In genomic region chr17:41684050-41684449, GRCh38 we compare ENCODE assay signal across 18 cellular contexts. TPM values are rescaled to one million over a fixed set of nuclear protein-coding genes. Genes with fewer than 3 reads are reported as not detected.
DNase-seq lines count a peak whose midpoint lies in the region; ATAC-seq lines count a peak whose summit lies in the region.
"Had no signal": no experiment of that assay in that cellular context is flagged by ENCODE, and none has a peak within 500 bp of the region (broad histone marks: within the 10 kb centered on the region; RNA-seq: fewer than 3 reads in every experiment).

No MANE protein-coding gene starts in this region.

- ATAC-seq in activated T-cell treated with anti-CD3 and anti-CD28 coated beads, Interleukin-2, amount 50 U/mL, for 72 hours (replicated peaks in 1 of 2) = no peak
- no peak for ATAC-seq in HG03095 (IDR thresholded peaks at IDR 0.05; ENCODE audit: unreplicated experiment)
- ATAC-seq in HG03196 (IDR thresholded peaks at IDR 0.05; ENCODE audit: unreplicated experiment) = no peak
- ATAC-seq: CD8-positive, alpha-beta T cell; GM23338; Panc1; Right ventricle myocardium inferior had no signal

- H3K4me3 Mint-ChIP-seq in activated T-cell treated with anti-CD3 and anti-CD28 coated beads, Interleukin-2, amount 50 U/mL, for 24 hours = no peak overlapping the region
- H3K4me3 Mint-ChIP-seq in activated T-cell treated with anti-CD3 and anti-CD28 coated beads, Interleukin-2, amount 50 U/mL, for 72 hours = no peak overlapping the region
- H3K4me3 Mint-ChIP-seq: CD8-positive, alpha-beta T cell; GM23338 had no signal

- peak overlapping the region; percentile 8 for H3K27ac Mint-ChIP-seq in activated T-cell treated with anti-CD3 and anti-CD28 coated beads, Interleukin-2, amount 50 U/mL, for 24 hours
- no peak overlapping the region for H3K27ac Mint-ChIP-seq in activated T-cell treated with anti-CD3 and anti-CD28 coated beads, Interleukin-2, amount 50 U/mL, for 72 hours
- H3K27ac Mint-ChIP-seq: CD8-positive, alpha-beta T cell; GM23338 had no signal

- H3K27me3 Mint-ChIP-seq in activated T-cell treated with anti-CD3 and anti-CD28 coated beads, Interleukin-2, amount 50 U/mL, for 24 hours = no peaks in the 10 kb centered on the region
- H3K27me3 Mint-ChIP-seq in activated T-cell treated with anti-CD3 and anti-CD28 coated beads, Interleukin-2, amount 50 U/mL, for 72 hours (ENCODE audit: low read depth) = no peaks in the 10 kb centered on the region

- H3K4me1 Mint-ChIP-seq in activated T-cell treated with anti-CD3 and anti-CD28 coated beads, Interleukin-2, amount 50 U/mL, for 24 hours (ENCODE audit: low read depth) = peaks cover 25% of the 10 kb centered on the region
- peaks cover 41% of the 10 kb centered on the region for H3K4me1 Mint-ChIP-seq in activated T-cell treated with anti-CD3 and anti-CD28 coated beads, Interleukin-2, amount 50 U/mL, for 72 hours (ENCODE audit: low read depth)

- no peaks in the 10 kb centered on the region for H3K9me3 Mint-ChIP-seq in activated T-cell treated with anti-CD3 and anti-CD28 coated beads, Interleukin-2, amount 50 U/mL, for 24 hours
- no peaks in the 10 kb centered on the region for H3K9me3 Mint-ChIP-seq in activated T-cell treated with anti-CD3 and anti-CD28 coated beads, Interleukin-2, amount 50 U/mL, for 72 hours
- H3K9me3 Mint-ChIP-seq: CD8-positive, alpha-beta T cell had no signal

- DNase-seq in activated T-cell treated with anti-CD3 and anti-CD28 coated beads, Interleukin-2, amount 50 U/mL, for 24 hours = no peak
- DNase-seq in activated T-cell treated with anti-CD3 and anti-CD28 coated beads, Interleukin-2, amount 50 U/mL, for 72 hours = no peak
- peak; percentile 82 for DNase-seq in SK-N-DZ (ENCODE audit: low spot score)
- DNase-seq in islet precursor cell = peak; percentile 59
- DNase-seq in NCI-H2171 treated with DMSO at 0.1 percent for 48 hours (lab: John Stamatoyannopoulos, UW) = no peak
- DNase-seq: CD8-positive, alpha-beta T cell; GF-D8; KG1; NCI-H1048; NCI-H1930; NCI-H226 had no signal

- peaks cover 7% of the 10 kb centered on the region for H3K36me3 Mint-ChIP-seq in activated T-cell treated with anti-CD3 and anti-CD28 coated beads, Interleukin-2, amount 50 U/mL, for 24 hours (ENCODE audit: low read depth)
- H3K36me3 Mint-ChIP-seq in activated T-cell treated with anti-CD3 and anti-CD28 coated beads, Interleukin-2, amount 50 U/mL, for 72 hours (ENCODE audit: insufficient read depth in 2 of 2) = no peaks in the 10 kb centered on the region

RNA-seq across cellular contexts. Expression of gene EIF1, which starts 4.6 kb away (rescaled TPM):
- total RNA-seq in activated T-cell treated with anti-CD3 and anti-CD28 coated beads, Interleukin-2, amount 50 U/mL, for 72 hours = 1,000 to 10,000 TPM; 2,404 to 2,458 TPM
- 85.8 and 129 TPM in 2 replicates for polyA plus RNA-seq in SK-N-DZ (2014; cell fraction: cytosol; rRNA removed)
- polyA plus RNA-seq in SK-N-DZ (2014; cell fraction: nucleus; rRNA removed) = 194 and 234 TPM in 2 replicates

RNA-seq across cellular contexts. Expression of gene GAST, which starts 28.1 kb away (rescaled TPM):
- not detected for total RNA-seq in activated T-cell treated with anti-CD3 and anti-CD28 coated beads, Interleukin-2, amount 50 U/mL, for 72 hours
- polyA plus RNA-seq in SK-N-DZ (2014; cell fraction: cytosol; rRNA removed) = not detected in 2 replicates
- polyA plus RNA-seq in SK-N-DZ (2014; cell fraction: nucleus; rRNA removed) = not detected in 2 replicates
- total RNA-seq: CD8-positive, alpha-beta T cell; GM23338; M059J; Right ventricle myocardium inferior had no signal
- polyA plus RNA-seq: BJ, GM23338 had no signal

RNA-seq across cellular contexts. Expression of gene HAP1, which starts 50.4 kb away (rescaled TPM):
- under 1 TPM; 0.17 to 0.21 TPM for total RNA-seq in activated T-cell treated with anti-CD3 and anti-CD28 coated beads, Interleukin-2, amount 50 U/mL, for 72 hours
- polyA plus RNA-seq in SK-N-DZ (2014; cell fraction: cytosol; rRNA removed) = 0.02 and 0.29 TPM in 2 replicates
- 0.22 and 0.57 TPM in 2 replicates for polyA plus RNA-seq in SK-N-DZ (2014; cell fraction: nucleus; rRNA removed)
- total RNA-seq: CD8-positive, alpha-beta T cell had no signal

RNA-seq across cellular contexts. Expression of gene KRT17, which starts 59.7 kb away (rescaled TPM):
- total RNA-seq in activated T-cell treated with anti-CD3 and anti-CD28 coated beads, Interleukin-2, amount 50 U/mL, for 72 hours = under 1 TPM in 1 of 2 donors, not detected in 1; 0.63 TPM
- 4.2 and 10.1 TPM in 2 replicates for polyA plus RNA-seq in SK-N-DZ (2014; cell fraction: cytosol; rRNA removed)
- polyA plus RNA-seq in SK-N-DZ (2014; cell fraction: nucleus; rRNA removed) = 7.1 and 8.4 TPM in 2 replicates
- total RNA-seq: CD8-positive, alpha-beta T cell; Right ventricle myocardium inferior had no signal

Comparison
In these comparisons a context has a peak if more than half of its experiments do, and no peak if none do; other contexts are left out.
1. DNase-seq: peak in SK-N-DZ (single experiment) and islet precursor cell (single experiment); none in activated T-cell treated with anti-CD3 and anti-CD28 coated beads, Interleukin-2, amount 50 U/mL, for 24 hours (single experiment), activated T-cell treated with anti-CD3 and anti-CD28 coated beads, Interleukin-2, amount 50 U/mL, for 72 hours (0 of 2) and NCI-H2171 treated with DMSO at 0.1 percent for 48 hours (single experiment).